Comparison of ENCODE assay signal across 1 cellular context in genomic region chr5:151020304-151021031, GRCh38.
A peak's percentile ranks its signal among the peaks of the same experiment; 100 is the strongest.
TF ChIP-seq lines count a peak whose summit lies in the region.

A gene with protein sequence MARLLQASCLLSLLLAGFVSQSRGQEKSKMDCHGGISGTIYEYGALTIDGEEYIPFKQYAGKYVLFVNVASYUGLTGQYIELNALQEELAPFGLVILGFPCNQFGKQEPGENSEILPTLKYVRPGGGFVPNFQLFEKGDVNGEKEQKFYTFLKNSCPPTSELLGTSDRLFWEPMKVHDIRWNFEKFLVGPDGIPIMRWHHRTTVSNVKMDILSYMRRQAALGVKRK (plus strand): TSS chr5:151020591. CDS start chr5:151020655, 64 bp downstream.

TF ChIP-seq in HepG2, 621 proteins besides CTCF, POLR2A, EP300 and RAD21 (continues in another document):
- TF ChIP-seq BORCS8-MEF2B (CRISPR knock-in tag; IDR thresholded peaks at IDR 0.05) = peak; percentile 74
- TF ChIP-seq ZC3H13 (CRISPR knock-in tag; IDR thresholded peaks at IDR 0.05) = 0 out of 2 replicates have a peak, but pooled peaks have one; percentile 53
- peak; percentile 49; the same call in 1 of the 2 replicates for TF ChIP-seq TBX3 (IDR thresholded peaks at IDR 0.05; ENCODE audit: borderline replicate concordance)
- TF ChIP-seq CBFB (CRISPR knock-in tag; IDR thresholded peaks at IDR 0.05) = peak; percentile 22; the same call in 1 of the 2 replicates
- TF ChIP-seq SP5 (CRISPR knock-in tag; IDR thresholded peaks at IDR 0.05; ENCODE audit: borderline replicate concordance, low read depth) = peak; percentile 74; the same call in 1 of the 2 replicates
- TF ChIP-seq HNRNPL (IDR thresholded peaks at IDR 0.05; ENCODE audit: low read depth, low read length) = 0 out of 2 replicates have a peak, but pooled peaks have one; percentile 34
- TF ChIP-seq HOXD1 (CRISPR knock-in tag; IDR thresholded peaks at IDR 0.05) = peak; percentile 48; the same call in 1 of the 2 replicates
- TF ChIP-seq, protein P1, sequence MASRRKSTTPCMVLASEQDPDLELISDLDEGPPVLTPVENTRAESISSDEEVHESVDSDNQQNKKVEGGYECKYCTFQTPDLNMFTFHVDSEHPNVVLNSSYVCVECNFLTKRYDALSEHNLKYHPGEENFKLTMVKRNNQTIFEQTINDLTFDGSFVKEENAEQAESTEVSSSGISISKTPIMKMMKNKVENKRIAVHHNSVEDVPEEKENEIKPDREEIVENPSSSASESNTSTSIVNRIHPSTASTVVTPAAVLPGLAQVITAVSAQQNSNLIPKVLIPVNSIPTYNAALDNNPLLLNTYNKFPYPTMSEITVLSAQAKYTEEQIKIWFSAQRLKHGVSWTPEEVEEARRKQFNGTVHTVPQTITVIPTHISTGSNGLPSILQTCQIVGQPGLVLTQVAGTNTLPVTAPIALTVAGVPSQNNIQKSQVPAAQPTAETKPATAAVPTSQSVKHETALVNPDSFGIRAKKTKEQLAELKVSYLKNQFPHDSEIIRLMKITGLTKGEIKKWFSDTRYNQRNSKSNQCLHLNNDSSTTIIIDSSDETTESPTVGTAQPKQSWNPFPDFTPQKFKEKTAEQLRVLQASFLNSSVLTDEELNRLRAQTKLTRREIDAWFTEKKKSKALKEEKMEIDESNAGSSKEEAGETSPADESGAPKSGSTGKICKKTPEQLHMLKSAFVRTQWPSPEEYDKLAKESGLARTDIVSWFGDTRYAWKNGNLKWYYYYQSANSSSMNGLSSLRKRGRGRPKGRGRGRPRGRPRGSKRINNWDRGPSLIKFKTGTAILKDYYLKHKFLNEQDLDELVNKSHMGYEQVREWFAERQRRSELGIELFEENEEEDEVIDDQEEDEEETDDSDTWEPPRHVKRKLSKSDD (CRISPR knock-in tag; IDR thresholded peaks at IDR 0.05; ENCODE audit: low read depth) = 0 out of 2 replicates have a peak, but pooled peaks have one; percentile 26
- TF ChIP-seq MTF2 (CRISPR knock-in tag; IDR thresholded peaks at IDR 0.05; ENCODE audit: borderline replicate concordance) = 0 out of 2 replicates have a peak, but pooled peaks have one; percentile 19
- TF ChIP-seq HDAC1 (CRISPR knock-in tag; IDR thresholded peaks at IDR 0.05) = peak; percentile 90
- TF ChIP-seq USF2 (IDR thresholded peaks at IDR 0.05; ENCODE audit: low read depth, low read length) = no peak
- no peak for TF ChIP-seq USF2 (CRISPR knock-in tag; IDR thresholded peaks at IDR 0.05; ENCODE audit: borderline replicate concordance)
- TF ChIP-seq YEATS2 (CRISPR knock-in tag; IDR thresholded peaks at IDR 0.05; ENCODE audit: borderline replicate concordance) = peak; percentile 50; the same call in 1 of the 2 replicates
- 0 out of 2 replicates have a peak, but pooled peaks have one; percentile 68 for TF ChIP-seq ZNF138 (CRISPR knock-in tag; IDR thresholded peaks at IDR 0.05; ENCODE audit: low read depth)
- peak; percentile 97 for TF ChIP-seq PHF21A (CRISPR knock-in tag; IDR thresholded peaks at IDR 0.05)
- TF ChIP-seq TARDBP (CRISPR knock-in tag; IDR thresholded peaks at IDR 0.05) = peak; percentile 67; the same call in 1 of the 2 replicates
- peak; percentile 93 for TF ChIP-seq TAF1 (CRISPR knock-in tag; IDR thresholded peaks at IDR 0.05)
- peak; percentile 60; the same call in 1 of the 2 replicates for TF ChIP-seq ZNF782 (CRISPR knock-in tag; IDR thresholded peaks at IDR 0.05; ENCODE audit: borderline replicate concordance)
- TF ChIP-seq BCL6 (CRISPR knock-in tag; IDR thresholded peaks at IDR 0.05) = no peak
- TF ChIP-seq, protein P2, sequence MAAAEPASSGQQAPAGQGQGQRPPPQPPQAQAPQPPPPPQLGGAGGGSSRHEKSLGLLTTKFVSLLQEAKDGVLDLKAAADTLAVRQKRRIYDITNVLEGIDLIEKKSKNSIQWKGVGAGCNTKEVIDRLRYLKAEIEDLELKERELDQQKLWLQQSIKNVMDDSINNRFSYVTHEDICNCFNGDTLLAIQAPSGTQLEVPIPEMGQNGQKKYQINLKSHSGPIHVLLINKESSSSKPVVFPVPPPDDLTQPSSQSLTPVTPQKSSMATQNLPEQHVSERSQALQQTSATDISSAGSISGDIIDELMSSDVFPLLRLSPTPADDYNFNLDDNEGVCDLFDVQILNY (CRISPR knock-in tag; conservative IDR thresholded peaks at IDR 0.05) = 0 out of 2 replicates have a peak, but pooled peaks have one; percentile 34
- TF ChIP-seq ZNF430 (CRISPR knock-in tag; IDR thresholded peaks at IDR 0.05) = peak; percentile 85; the same call in 1 of the 2 replicates
- TF ChIP-seq ZNF800 (CRISPR knock-in tag; IDR thresholded peaks at IDR 0.05) = 0 out of 2 replicates have a peak, but pooled peaks have one; percentile 27
- peak; percentile 82; the same call in 1 of the 2 replicates for TF ChIP-seq ARID2 (CRISPR knock-in tag; IDR thresholded peaks at IDR 0.05; ENCODE audit: borderline replicate concordance)
- TF ChIP-seq ZNF550 (CRISPR knock-in tag; IDR thresholded peaks at IDR 0.05; ENCODE audit: borderline replicate concordance) = no peak
- peak; percentile 75 for TF ChIP-seq HNF4A (CRISPR knock-in tag; IDR thresholded peaks at IDR 0.05)
- TF ChIP-seq, protein P3, sequence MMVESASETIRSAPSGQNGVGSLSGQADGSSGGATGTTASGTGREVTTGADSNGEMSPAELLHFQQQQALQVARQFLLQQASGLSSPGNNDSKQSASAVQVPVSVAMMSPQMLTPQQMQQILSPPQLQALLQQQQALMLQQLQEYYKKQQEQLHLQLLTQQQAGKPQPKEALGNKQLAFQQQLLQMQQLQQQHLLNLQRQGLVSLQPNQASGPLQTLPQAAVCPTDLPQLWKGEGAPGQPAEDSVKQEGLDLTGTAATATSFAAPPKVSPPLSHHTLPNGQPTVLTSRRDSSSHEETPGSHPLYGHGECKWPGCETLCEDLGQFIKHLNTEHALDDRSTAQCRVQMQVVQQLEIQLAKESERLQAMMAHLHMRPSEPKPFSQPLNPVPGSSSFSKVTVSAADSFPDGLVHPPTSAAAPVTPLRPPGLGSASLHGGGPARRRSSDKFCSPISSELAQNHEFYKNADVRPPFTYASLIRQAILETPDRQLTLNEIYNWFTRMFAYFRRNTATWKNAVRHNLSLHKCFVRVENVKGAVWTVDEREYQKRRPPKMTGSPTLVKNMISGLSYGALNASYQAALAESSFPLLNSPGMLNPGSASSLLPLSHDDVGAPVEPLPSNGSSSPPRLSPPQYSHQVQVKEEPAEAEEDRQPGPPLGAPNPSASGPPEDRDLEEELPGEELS (CRISPR knock-in tag; IDR thresholded peaks at IDR 0.05) = peak; percentile 44; the same call in 1 of the 2 replicates
- TF ChIP-seq ZSCAN30 (CRISPR knock-in tag; IDR thresholded peaks at IDR 0.05) = 0 out of 2 replicates have a peak, but pooled peaks have one; percentile 49
- TF ChIP-seq, protein P4, sequence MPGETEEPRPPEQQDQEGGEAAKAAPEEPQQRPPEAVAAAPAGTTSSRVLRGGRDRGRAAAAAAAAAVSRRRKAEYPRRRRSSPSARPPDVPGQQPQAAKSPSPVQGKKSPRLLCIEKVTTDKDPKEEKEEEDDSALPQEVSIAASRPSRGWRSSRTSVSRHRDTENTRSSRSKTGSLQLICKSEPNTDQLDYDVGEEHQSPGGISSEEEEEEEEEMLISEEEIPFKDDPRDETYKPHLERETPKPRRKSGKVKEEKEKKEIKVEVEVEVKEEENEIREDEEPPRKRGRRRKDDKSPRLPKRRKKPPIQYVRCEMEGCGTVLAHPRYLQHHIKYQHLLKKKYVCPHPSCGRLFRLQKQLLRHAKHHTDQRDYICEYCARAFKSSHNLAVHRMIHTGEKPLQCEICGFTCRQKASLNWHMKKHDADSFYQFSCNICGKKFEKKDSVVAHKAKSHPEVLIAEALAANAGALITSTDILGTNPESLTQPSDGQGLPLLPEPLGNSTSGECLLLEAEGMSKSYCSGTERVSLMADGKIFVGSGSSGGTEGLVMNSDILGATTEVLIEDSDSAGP (CRISPR knock-in tag; IDR thresholded peaks at IDR 0.05; ENCODE audit: borderline replicate concordance) = peak; percentile 87; the same call in 1 of the 2 replicates
- TF ChIP-seq, protein P5, sequence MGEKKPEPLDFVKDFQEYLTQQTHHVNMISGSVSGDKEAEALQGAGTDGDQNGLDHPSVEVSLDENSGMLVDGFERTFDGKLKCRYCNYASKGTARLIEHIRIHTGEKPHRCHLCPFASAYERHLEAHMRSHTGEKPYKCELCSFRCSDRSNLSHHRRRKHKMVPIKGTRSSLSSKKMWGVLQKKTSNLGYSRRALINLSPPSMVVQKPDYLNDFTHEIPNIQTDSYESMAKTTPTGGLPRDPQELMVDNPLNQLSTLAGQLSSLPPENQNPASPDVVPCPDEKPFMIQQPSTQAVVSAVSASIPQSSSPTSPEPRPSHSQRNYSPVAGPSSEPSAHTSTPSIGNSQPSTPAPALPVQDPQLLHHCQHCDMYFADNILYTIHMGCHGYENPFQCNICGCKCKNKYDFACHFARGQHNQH (CRISPR knock-in tag; IDR thresholded peaks at IDR 0.05) = peak; percentile 35; the same call in 1 of the 2 replicates
- TF ChIP-seq, protein P6, sequence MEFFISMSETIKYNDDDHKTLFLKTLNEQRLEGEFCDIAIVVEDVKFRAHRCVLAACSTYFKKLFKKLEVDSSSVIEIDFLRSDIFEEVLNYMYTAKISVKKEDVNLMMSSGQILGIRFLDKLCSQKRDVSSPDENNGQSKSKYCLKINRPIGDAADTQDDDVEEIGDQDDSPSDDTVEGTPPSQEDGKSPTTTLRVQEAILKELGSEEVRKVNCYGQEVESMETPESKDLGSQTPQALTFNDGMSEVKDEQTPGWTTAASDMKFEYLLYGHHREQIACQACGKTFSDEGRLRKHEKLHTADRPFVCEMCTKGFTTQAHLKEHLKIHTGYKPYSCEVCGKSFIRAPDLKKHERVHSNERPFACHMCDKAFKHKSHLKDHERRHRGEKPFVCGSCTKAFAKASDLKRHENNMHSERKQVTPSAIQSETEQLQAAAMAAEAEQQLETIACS (CRISPR knock-in tag; IDR thresholded peaks at IDR 0.05) = no peak
- no peak for TF ChIP-seq HMG20A (CRISPR knock-in tag; IDR thresholded peaks at IDR 0.05; ENCODE audit: borderline replicate concordance)
- TF ChIP-seq, protein P7, sequence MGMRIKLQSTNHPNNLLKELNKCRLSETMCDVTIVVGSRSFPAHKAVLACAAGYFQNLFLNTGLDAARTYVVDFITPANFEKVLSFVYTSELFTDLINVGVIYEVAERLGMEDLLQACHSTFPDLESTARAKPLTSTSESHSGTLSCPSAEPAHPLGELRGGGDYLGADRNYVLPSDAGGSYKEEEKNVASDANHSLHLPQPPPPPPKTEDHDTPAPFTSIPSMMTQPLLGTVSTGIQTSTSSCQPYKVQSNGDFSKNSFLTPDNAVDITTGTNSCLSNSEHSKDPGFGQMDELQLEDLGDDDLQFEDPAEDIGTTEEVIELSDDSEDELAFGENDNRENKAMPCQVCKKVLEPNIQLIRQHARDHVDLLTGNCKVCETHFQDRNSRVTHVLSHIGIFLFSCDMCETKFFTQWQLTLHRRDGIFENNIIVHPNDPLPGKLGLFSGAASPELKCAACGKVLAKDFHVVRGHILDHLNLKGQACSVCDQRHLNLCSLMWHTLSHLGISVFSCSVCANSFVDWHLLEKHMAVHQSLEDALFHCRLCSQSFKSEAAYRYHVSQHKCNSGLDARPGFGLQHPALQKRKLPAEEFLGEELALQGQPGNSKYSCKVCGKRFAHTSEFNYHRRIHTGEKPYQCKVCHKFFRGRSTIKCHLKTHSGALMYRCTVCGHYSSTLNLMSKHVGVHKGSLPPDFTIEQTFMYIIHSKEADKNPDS (CRISPR knock-in tag; IDR thresholded peaks at IDR 0.05) = no peak
- TF ChIP-seq HOXA9 (CRISPR knock-in tag; IDR thresholded peaks at IDR 0.05; ENCODE audit: borderline replicate concordance) = no peak
- peak; percentile 48; the same call in 1 of the 3 replicates for TF ChIP-seq MXI1 (IDR thresholded peaks at IDR 0.05; ENCODE audit: borderline replicate concordance, low read depth, low read length)
- TF ChIP-seq ZEB1 (IDR thresholded peaks at IDR 0.05; ENCODE audit: insufficient replicate concordance, low read depth) = peak; percentile 48
- peak; percentile 94; the same call in 1 of the 2 replicates for TF ChIP-seq HOXA5 (CRISPR knock-in tag; IDR thresholded peaks at IDR 0.05)
- peak; percentile 91 for TF ChIP-seq NFYC (CRISPR knock-in tag; IDR thresholded peaks at IDR 0.05)
- no peak for TF ChIP-seq RAD51 (IDR thresholded peaks at IDR 0.05; ENCODE audit: borderline replicate concordance)
- peak; percentile 34; the same call in 1 of the 2 replicates for TF ChIP-seq THAP11 (CRISPR knock-in tag; IDR thresholded peaks at IDR 0.05)
- TF ChIP-seq HNRNPLL (IDR thresholded peaks at IDR 0.05; ENCODE audit: low read depth, low read length, poor library complexity, severe bottlenecking) = peak; percentile 76
- TF ChIP-seq ISL2 (CRISPR knock-in tag; IDR thresholded peaks at IDR 0.05) = peak; percentile 68; the same call in 1 of the 2 replicates
- TF ChIP-seq FOXM1 (CRISPR knock-in tag; IDR thresholded peaks at IDR 0.05) = no peak
